Comparison of ENCODE assay signal across 8 cellular contexts in genomic region chr2:42196403-42197267, GRCh38. TPM values are rescaled to one million over a fixed set of nuclear protein-coding genes. Genes with fewer than 3 reads are reported as not detected.
A peak's percentile ranks its signal among the peaks of the same experiment; 100 is the strongest.
DNase-seq lines count a peak whose midpoint lies in the region; ATAC-seq, FAIRE-seq and TF ChIP-seq lines count a peak whose summit lies in the region.

No MANE protein-coding gene starts in this region.

- H3K4me3 Mint-ChIP-seq in activated CD8-positive, alpha-beta memory T cell treated with anti-CD3 and anti-CD28 coated beads, Interleukin-2, amount 10 ng/mL, durations not matched to agents 7 days and 5 days, result no peak overlapping the region
- H3K4me3 Mint-ChIP-seq in HFFc6, result no peak overlapping the region

- H3K9me3 Mint-ChIP-seq in activated CD8-positive, alpha-beta memory T cell treated with anti-CD3 and anti-CD28 coated beads, Interleukin-2, amount 10 ng/mL, durations not matched to agents 7 days and 5 days (ENCODE audit: low read depth), result no peaks in the 10 kb centered on the region
- H3K9me3 Mint-ChIP-seq in HFFc6, result no peaks in the 10 kb centered on the region

- H3K27me3 Mint-ChIP-seq in activated CD8-positive, alpha-beta memory T cell treated with anti-CD3 and anti-CD28 coated beads, Interleukin-2, amount 10 ng/mL, durations not matched to agents 7 days and 5 days, result no peaks in the 10 kb centered on the region
- H3K27me3 Mint-ChIP-seq in HFFc6 (ENCODE audit: insufficient read depth), result no peaks in the 10 kb centered on the region; the same call in none of the 2 replicates

- DNase-seq in activated CD8-positive, alpha-beta memory T cell treated with anti-CD3 and anti-CD28 coated beads, Interleukin-2, amount 10 ng/mL, durations not matched to agents 7 days and 5 days, result peak; percentile 52
- DNase-seq in activated CD8-positive, alpha-beta memory T cell treated with anti-CD3 and anti-CD28 coated beads for 24 hours, result no peak
- DNase-seq in HFFc6, result peak; percentile 44
- peak in 2 of 3 donors; percentile 66 to 75 for DNase-seq in Peyer's patch
- peak; percentile 17 for DNase-seq in brain pericyte (ENCODE audit: low read depth, low spot score)
- DNase-seq in keratinocyte (ENCODE audit: low read depth, low spot score), result no peak
- DNase-seq in superior temporal gyrus (ENCODE audit: extremely low spot score), result peak; percentile 42
- no peak for DNase-seq in RWPE1 (ENCODE audit: low spot score)

- H3K4me3 ChIP-seq in Peyer's patch (no peak overlapping the region), keratinocyte (ENCODE audit: control insufficient read depth in 2 of 3, extremely low read depth in 1 of 3, insufficient read depth in 2 of 3, low read depth in 1 of 3, low read length in 3 of 3) (no peak overlapping the region)

- peaks cover 36% of the 10 kb centered on the region for H3K79me2 ChIP-seq in keratinocyte (ENCODE audit: control insufficient read depth, insufficient read depth, low read length)

- H3K27ac ChIP-seq in Peyer's patch, result peak overlapping the region in 3 of 4 donors; percentile 13 to 53 (median 35)
- no peak overlapping the region for H3K27ac ChIP-seq in keratinocyte (ENCODE audit: control insufficient read depth, insufficient read depth, low read length)
- no peak overlapping the region for H3K27ac ChIP-seq in RWPE1

- H3K9ac ChIP-seq in keratinocyte (ENCODE audit: control insufficient read depth, extremely low read depth, insufficient read depth, low read length), result no peak overlapping the region

- ATAC-seq in activated CD8-positive, alpha-beta memory T cell treated with anti-CD3 and anti-CD28 coated beads, Interleukin-2, amount 10 ng/mL, durations not matched to agents 7 days and 5 days, result peak; percentile 80

- no peak overlapping the region for H3K4me2 ChIP-seq in keratinocyte (ENCODE audit: control insufficient read depth, extremely low read depth, insufficient read depth, low read depth, low read length)

- H3K27ac Mint-ChIP-seq in activated CD8-positive, alpha-beta memory T cell treated with anti-CD3 and anti-CD28 coated beads, Interleukin-2, amount 10 ng/mL, durations not matched to agents 7 days and 5 days, result no peak overlapping the region
- H3K27ac Mint-ChIP-seq in HFFc6, result no peak overlapping the region

- TF ChIP-seq CTCF in HFFc6 (IDR thresholded peaks at IDR 0.05), result peak; percentile 76
- peak; percentile 55 to 86 (median 78) for TF ChIP-seq CTCF in Peyer's patch (IDR thresholded peaks at IDR 0.05)
- TF ChIP-seq CTCF in keratinocyte (optimal IDR thresholded peaks at IDR 0.05 in 1 of 3, IDR thresholded peaks at IDR 0.05 in 1 of 3, conservative IDR thresholded peaks at IDR 0.05 in 1 of 3; ENCODE audit: extremely low read depth in 1 of 3, insufficient read depth in 2 of 3, low read length in 3 of 3), result peak in 2 of 3 experiments; percentile 27 to 48
- no peak for TF ChIP-seq CTCF in RWPE1 (conservative IDR thresholded peaks at IDR 0.05; ENCODE audit: low read depth)

- peaks cover 24% of the 10 kb centered on the region for H3K36me3 Mint-ChIP-seq in activated CD8-positive, alpha-beta memory T cell treated with anti-CD3 and anti-CD28 coated beads, Interleukin-2, amount 10 ng/mL, durations not matched to agents 7 days and 5 days
- H3K36me3 Mint-ChIP-seq in HFFc6 (ENCODE audit: low read depth), result peaks cover 25% of the 10 kb centered on the region

- no peak for TF ChIP-seq POLR2A in Peyer's patch (IDR thresholded peaks at IDR 0.05)

- H2AFZ ChIP-seq in keratinocyte (ENCODE audit: control insufficient read depth, low read length), result no peak overlapping the region

- H3K27me3 ChIP-seq in Peyer's patch, result no peaks in the 10 kb centered on the region
- no peaks in the 10 kb centered on the region for H3K27me3 ChIP-seq in keratinocyte (ENCODE audit: control insufficient read depth, extremely low read depth, insufficient read depth, low read length)

- FAIRE-seq in keratinocyte (lab: Jason Lieb, UNC), result no peak

- H3K9me3 ChIP-seq in Peyer's patch (no peaks in the 10 kb centered on the region), keratinocyte (ENCODE audit: control insufficient read depth, low read depth, low read length) (no peaks in the 10 kb centered on the region)

- H3K4me1 Mint-ChIP-seq in activated CD8-positive, alpha-beta memory T cell treated with anti-CD3 and anti-CD28 coated beads, Interleukin-2, amount 10 ng/mL, durations not matched to agents 7 days and 5 days, result peaks cover 47% of the 10 kb centered on the region
- peaks cover 81% of the 10 kb centered on the region for H3K4me1 Mint-ChIP-seq in HFFc6 (ENCODE audit: low read depth)

- POLR2A ChIA-PET in RWPE1 (lab: Yijun Ruan, JAX; ENCODE audit: low non-redundant PET), result no interaction called here

- no peaks in the 10 kb centered on the region for H3K36me3 ChIP-seq in Peyer's patch
- H3K36me3 ChIP-seq in keratinocyte (ENCODE audit: control insufficient read depth in 2 of 2, extremely low read depth in 1 of 2, insufficient read depth in 2 of 2, low read length in 2 of 2), result no peaks in the 10 kb centered on the region

- CTCF ChIA-PET in activated CD8-positive, alpha-beta memory T cell treated with anti-CD3 and anti-CD28 coated beads, Interleukin-2, amount 10 ng/mL, durations not matched to agents 7 days and 5 days (lab: Charles Lee), result interaction anchor here (0.7 to 3.0 kb wide), 10 partner anchors 8 to 101 kb away, joined by 3 to 25 read pairs (median 6); no protein-coding TSS in a partner anchor
- CTCF ChIA-PET in RWPE1 (lab: Yijun Ruan, JAX), result no interaction called here

- H4K20me1 ChIP-seq in keratinocyte (ENCODE audit: control insufficient read depth, extremely low read depth, insufficient read depth, low read length), result no peaks in the 10 kb centered on the region

- H3K9me1 ChIP-seq in keratinocyte (ENCODE audit: control insufficient read depth, extremely low read depth, insufficient read depth, low read length), result no peaks in the 10 kb centered on the region

- dilution Hi-C loops in keratinocyte (cut with MboI; ENCODE audit: extremely low pct_ligation_motif_present, low sequenced_read_pairs), result no loop called here

- H3K4me1 ChIP-seq in Peyer's patch, result peaks cover 0 to 59% (median 11%) of the 10 kb centered on the region in 4 donors
- H3K4me1 ChIP-seq in keratinocyte (ENCODE audit: control insufficient read depth, extremely low read depth, insufficient read depth, low read length), result peaks cover 8% of the 10 kb centered on the region

RNA-seq across cellular contexts. Expression of gene EML4, which starts 27.5 kb away (rescaled TPM):
- total RNA-seq in activated CD8-positive, alpha-beta memory T cell treated with anti-CD3 and anti-CD28 coated beads, Interleukin-2, amount 10 ng/mL, durations not matched to agents 7 days and 5 days, result 100 to 1,000 TPM in 1 of 2 experiments, 10 to 100 TPM in 1; 73.4 to 110 TPM
- total RNA-seq in HFFc6 (2021; fragmentation: NEBNext Ultra II Directional; extraction: Animal tissue kit (Norgen Biotek cat#: 25700)), result 10 to 100 TPM; 31.7 to 35.8 (median 33.6) TPM
- total RNA-seq in Peyer's patch, result 100 to 1,000 TPM in 1 of 4 donors, 10 to 100 TPM in 3; 73.7 to 115 (median 84.4) TPM
- polyA plus RNA-seq in keratinocyte, result 23.6 to 36.4 TPM (median 30.2 TPM) in 3 replicates
- 19.6 TPM for polyA plus RNA-seq in keratinocyte (2011; ENCODE audit: low read depth)
- polyA plus RNA-seq in keratinocyte (2011; cell fraction: cytosol; rRNA removed), result 15.2 and 25.0 TPM in 2 replicates
- polyA plus RNA-seq in keratinocyte (2011; cell fraction: nucleus; rRNA removed), result 29.7 and 37.8 TPM in 2 replicates
- polyA plus RNA-seq in keratinocyte (2012; ENCODE audit: low replicate concordance), result 10.5 and 21.2 TPM in 2 replicates
- polyA minus RNA-seq in keratinocyte, result 23.4 to 66.9 TPM (median 41.5 TPM) in 3 replicates
- 22.6 TPM for polyA minus RNA-seq in keratinocyte (2011; cell fraction: cytosol; rRNA and poly(A)+ RNA removed)
- 28.4 and 65.1 TPM in 2 replicates for polyA minus RNA-seq in keratinocyte (2011; cell fraction: nucleus; rRNA and poly(A)+ RNA removed)

Comparison
In these comparisons a context has a peak if more than half of its experiments do, and no peak if none do; other contexts are left out.
1. DNase-seq: peak in activated CD8-positive, alpha-beta memory T cell treated with anti-CD3 and anti-CD28 coated beads, Interleukin-2, amount 10 ng/mL, durations not matched to agents 7 days and 5 days (single experiment), HFFc6 (single experiment), Peyer's patch (2 of 3), brain pericyte (single experiment) and superior temporal gyrus (single experiment); none in activated CD8-positive, alpha-beta memory T cell treated with anti-CD3 and anti-CD28 coated beads for 24 hours (single experiment), keratinocyte (single experiment) and RWPE1 (single experiment).
2. H3K27ac ChIP-seq: peak in Peyer's patch (3 of 4); none in keratinocyte (single experiment) and RWPE1 (single experiment).